In the genomic region with DNA sequence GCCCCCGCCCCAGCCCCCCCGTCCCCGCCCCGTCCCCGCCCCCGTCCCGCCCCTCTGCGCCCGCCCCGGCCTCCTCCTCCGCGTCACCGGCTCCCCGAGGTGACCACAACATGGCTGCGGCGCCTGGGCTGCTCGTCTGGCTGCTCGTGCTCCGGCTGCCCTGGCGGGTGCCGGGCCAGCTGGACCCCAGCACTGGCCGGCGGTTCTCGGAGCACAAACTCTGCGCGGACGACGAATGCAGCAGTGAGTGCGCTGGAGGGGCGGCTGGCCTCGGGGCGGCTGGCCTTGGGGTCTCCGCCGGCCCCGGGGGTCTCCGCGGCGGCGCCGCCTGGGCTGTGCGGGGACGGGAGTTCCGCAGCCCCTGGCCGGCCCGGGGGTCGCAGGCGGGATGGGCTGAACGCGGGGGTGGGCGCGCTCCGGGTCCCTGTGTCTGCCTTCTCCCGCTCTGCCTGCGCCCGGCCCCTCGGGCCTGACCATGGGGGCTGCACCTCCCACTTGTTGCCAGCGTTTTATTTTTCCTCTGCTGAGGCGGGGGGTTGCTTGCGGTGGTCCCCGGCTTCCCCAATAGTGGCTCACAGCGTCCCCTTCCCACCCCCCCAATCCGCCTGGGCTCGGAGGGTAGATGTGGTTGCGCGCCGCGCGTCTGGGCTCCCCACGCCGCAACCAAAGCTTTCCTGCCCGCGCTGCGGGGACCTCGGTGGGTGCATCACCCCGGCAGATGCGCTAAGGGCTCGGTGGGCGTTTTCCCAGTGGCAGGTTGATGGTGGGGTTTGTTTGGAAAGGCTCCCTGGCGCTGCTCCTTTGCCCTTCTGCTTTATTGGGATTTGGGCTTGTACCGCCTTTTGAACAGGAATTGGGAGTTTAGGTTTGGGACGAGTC, we compare ENCODE assay signal across 8 cellular contexts. TPM values are rescaled to one million over a fixed set of nuclear protein-coding genes. Genes with fewer than 3 reads are reported as not detected.
DNase-seq lines count a peak whose midpoint lies in the region; ATAC-seq and TF ChIP-seq lines count a peak whose summit lies in the region.

A gene with protein sequence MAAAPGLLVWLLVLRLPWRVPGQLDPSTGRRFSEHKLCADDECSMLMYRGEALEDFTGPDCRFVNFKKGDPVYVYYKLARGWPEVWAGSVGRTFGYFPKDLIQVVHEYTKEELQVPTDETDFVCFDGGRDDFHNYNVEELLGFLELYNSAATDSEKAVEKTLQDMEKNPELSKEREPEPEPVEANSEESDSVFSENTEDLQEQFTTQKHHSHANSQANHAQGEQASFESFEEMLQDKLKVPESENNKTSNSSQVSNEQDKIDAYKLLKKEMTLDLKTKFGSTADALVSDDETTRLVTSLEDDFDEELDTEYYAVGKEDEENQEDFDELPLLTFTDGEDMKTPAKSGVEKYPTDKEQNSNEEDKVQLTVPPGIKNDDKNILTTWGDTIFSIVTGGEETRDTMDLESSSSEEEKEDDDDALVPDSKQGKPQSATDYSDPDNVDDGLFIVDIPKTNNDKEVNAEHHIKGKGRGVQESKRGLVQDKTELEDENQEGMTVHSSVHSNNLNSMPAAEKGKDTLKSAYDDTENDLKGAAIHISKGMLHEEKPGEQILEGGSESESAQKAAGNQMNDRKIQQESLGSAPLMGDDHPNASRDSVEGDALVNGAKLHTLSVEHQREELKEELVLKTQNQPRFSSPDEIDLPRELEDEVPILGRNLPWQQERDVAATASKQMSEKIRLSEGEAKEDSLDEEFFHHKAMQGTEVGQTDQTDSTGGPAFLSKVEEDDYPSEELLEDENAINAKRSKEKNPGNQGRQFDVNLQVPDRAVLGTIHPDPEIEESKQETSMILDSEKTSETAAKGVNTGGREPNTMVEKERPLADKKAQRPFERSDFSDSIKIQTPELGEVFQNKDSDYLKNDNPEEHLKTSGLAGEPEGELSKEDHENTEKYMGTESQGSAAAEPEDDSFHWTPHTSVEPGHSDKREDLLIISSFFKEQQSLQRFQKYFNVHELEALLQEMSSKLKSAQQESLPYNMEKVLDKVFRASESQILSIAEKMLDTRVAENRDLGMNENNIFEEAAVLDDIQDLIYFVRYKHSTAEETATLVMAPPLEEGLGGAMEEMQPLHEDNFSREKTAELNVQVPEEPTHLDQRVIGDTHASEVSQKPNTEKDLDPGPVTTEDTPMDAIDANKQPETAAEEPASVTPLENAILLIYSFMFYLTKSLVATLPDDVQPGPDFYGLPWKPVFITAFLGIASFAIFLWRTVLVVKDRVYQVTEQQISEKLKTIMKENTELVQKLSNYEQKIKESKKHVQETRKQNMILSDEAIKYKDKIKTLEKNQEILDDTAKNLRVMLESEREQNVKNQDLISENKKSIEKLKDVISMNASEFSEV (N-terminal part only) (plus strand): TSS at position 97 of the 879 bp plus-strand sequence. CDS start 14 bp downstream, at position 111.

- peaks cover 10% of the 10 kb centered on the region for H3K36me3 Mint-ChIP-seq in activated CD4-positive, alpha-beta memory T cell treated with anti-CD3 and anti-CD28 coated beads, Interleukin-2, amount 10 ng/mL, durations not matched to agents 7 days and 5 days (ENCODE audit: low read depth)
- peaks cover 10% of the 10 kb centered on the region for H3K36me3 Mint-ChIP-seq in memory B cell

- DNase-seq in AG04450 (ENCODE audit: low read depth, low spot score) (no peak), NCI-H510A (lab: John Stamatoyannopoulos, UW) (peak; percentile 72), memory B cell (ENCODE audit: low spot score in 2 of 2) (peak; percentile 7 to 61)
- DNase-seq in activated CD4-positive, alpha-beta memory T cell treated with anti-CD3 and anti-CD28 coated beads, Interleukin-2, amount 10 ng/mL, durations not matched to agents 7 days and 5 days: peak; percentile 83
- peak; percentile 22 to 30 (median 27) for DNase-seq in effector memory CD4-positive, alpha-beta T cell
- DNase-seq in stimulated activated CD8-positive, alpha-beta memory T cell treated with anti-CD3 and anti-CD28 coated beads, Interleukin-15, amount 100 ng/mL, for 24 hours (ENCODE audit: low read depth): peak; percentile 6

- peak within 1 kb of the TSS; percentile 77 for H3K4me3 Mint-ChIP-seq in activated CD4-positive, alpha-beta memory T cell treated with anti-CD3 and anti-CD28 coated beads, Interleukin-2, amount 10 ng/mL, durations not matched to agents 7 days and 5 days
- peak within 1 kb of the TSS; percentile 96 for H3K4me3 Mint-ChIP-seq in memory B cell

- no peaks in the 10 kb centered on the region for H3K9me3 Mint-ChIP-seq in activated CD4-positive, alpha-beta memory T cell treated with anti-CD3 and anti-CD28 coated beads, Interleukin-2, amount 10 ng/mL, durations not matched to agents 7 days and 5 days
- no peaks in the 10 kb centered on the region for H3K9me3 Mint-ChIP-seq in memory B cell

- H3K4me1 Mint-ChIP-seq in activated CD4-positive, alpha-beta memory T cell treated with anti-CD3 and anti-CD28 coated beads, Interleukin-2, amount 10 ng/mL, durations not matched to agents 7 days and 5 days: peaks cover 24% of the 10 kb centered on the region
- peaks cover 21% of the 10 kb centered on the region for H3K4me1 Mint-ChIP-seq in memory B cell

- H3K4me1 ChIP-seq in effector memory CD4-positive, alpha-beta T cell (ENCODE audit: control insufficient read depth, insufficient read depth, low read length, poor library complexity, severe bottlenecking): peaks cover 5% of the 10 kb centered on the region

- H3K4me3 ChIP-seq in AG04450 (ENCODE audit: low read depth, low read length): peak within 1 kb of the TSS; percentile 74
- peak within 1 kb of the TSS; percentile 72 for H3K4me3 ChIP-seq in effector memory CD4-positive, alpha-beta T cell (ENCODE audit: insufficient read depth, low read depth, low read length, poor library complexity, severe bottlenecking)

- H3K9me3 ChIP-seq in AG04450 (ENCODE audit: control insufficient read depth, insufficient read depth, low read length): no peaks in the 10 kb centered on the region
- no peaks in the 10 kb centered on the region for H3K9me3 ChIP-seq in effector memory CD4-positive, alpha-beta T cell (ENCODE audit: control insufficient read depth, low read length)

- peak within 1 kb of the TSS; percentile 67 for H3K27ac Mint-ChIP-seq in activated CD4-positive, alpha-beta memory T cell treated with anti-CD3 and anti-CD28 coated beads, Interleukin-2, amount 10 ng/mL, durations not matched to agents 7 days and 5 days
- peak within 1 kb of the TSS; percentile 92 for H3K27ac Mint-ChIP-seq in memory B cell

- peak; percentile 62 for ATAC-seq in GM18867 (IDR thresholded peaks at IDR 0.05; ENCODE audit: unreplicated experiment)
- peak; percentile 48 for ATAC-seq in HG03066 (IDR thresholded peaks at IDR 0.05; ENCODE audit: low read depth, unreplicated experiment)
- ATAC-seq in memory B cell (ENCODE audit: low read depth): peak; percentile 65

- CTCF ChIA-PET in AG04450 (lab: Charles Lee): interaction anchor here (4.0 to 7.6 kb wide), 2 partner anchors 16 to 153 kb away, joined by 17 to 49 read pairs; no protein-coding TSS in a partner anchor
- CTCF ChIA-PET in activated CD4-positive, alpha-beta memory T cell treated with anti-CD3 and anti-CD28 coated beads, Interleukin-2, amount 10 ng/mL, durations not matched to agents 7 days and 5 days (lab: Charles Lee): interaction anchor here (1.9 to 5.0 kb wide), 2 partner anchors 15 to 29 kb away, joined by 7 to 34 read pairs; a partner anchor contains a TSS

- POLR2A ChIA-PET in AG04450 (lab: Yijun Ruan, JAX): no interaction called here
- POLR2A ChIA-PET in activated CD4-positive, alpha-beta memory T cell treated with anti-CD3 and anti-CD28 coated beads, Interleukin-2, amount 10 ng/mL, durations not matched to agents 7 days and 5 days (lab: Charles Lee): interaction anchor here (0.6 to 4.0 kb wide), 5 partner anchors 16 to 39 kb away, joined by 3 to 19 read pairs (median 11); a partner anchor contains a TSS

- peaks cover 24% of the 10 kb centered on the region for H3K27me3 Mint-ChIP-seq in activated CD4-positive, alpha-beta memory T cell treated with anti-CD3 and anti-CD28 coated beads, Interleukin-2, amount 10 ng/mL, durations not matched to agents 7 days and 5 days
- H3K27me3 Mint-ChIP-seq in memory B cell: peaks cover 2% of the 10 kb centered on the region

- H3K27me3 ChIP-seq in AG04450 (ENCODE audit: control insufficient read depth, insufficient read depth, low read length): peaks cover 4% of the 10 kb centered on the region
- H3K27me3 ChIP-seq in effector memory CD4-positive, alpha-beta T cell (replicated peaks; ENCODE audit: control insufficient read depth, insufficient read depth, low read length, poor library complexity, severe bottlenecking): no peaks in the 10 kb centered on the region

- TF ChIP-seq CTCF in AG04450 (IDR thresholded peaks at IDR 0.05; ENCODE audit: low read depth, low read length): no peak

- H3K27ac ChIP-seq in AG04450 (ENCODE audit: low read depth, low read length): peak within 1 kb of the TSS; percentile 69
- H3K27ac ChIP-seq in effector memory CD4-positive, alpha-beta T cell (ENCODE audit: insufficient read depth, low read length, poor library complexity, severe bottlenecking): peak within 1 kb of the TSS; percentile 70

- peaks cover 3% of the 10 kb centered on the region for H3K36me3 ChIP-seq in effector memory CD4-positive, alpha-beta T cell (ENCODE audit: control insufficient read depth, insufficient read depth, low read length)

RNA-seq across cellular contexts. Expression of the gene that starts here (rescaled TPM):
- 47.2 and 53.6 TPM in 2 replicates for polyA plus RNA-seq in AG04450 (2011; rRNA removed)
- 46.2 and 48.5 TPM in 2 replicates for polyA minus RNA-seq in AG04450 (2011; rRNA and poly(A)+ RNA removed)
- total RNA-seq in activated CD4-positive, alpha-beta memory T cell treated with anti-CD3 and anti-CD28 coated beads, Interleukin-2, amount 10 ng/mL, durations not matched to agents 7 days and 5 days: 10 to 100 TPM; 48.3 to 48.7 TPM
